In genomic region chr17:45242015-45242414, GRCh38 we compare ENCODE assay signal across 1 cellular context.
TF ChIP-seq lines count a peak whose summit lies in the region.

No MANE protein-coding gene starts in this region.

TF ChIP-seq in HepG2, 621 proteins besides CTCF, POLR2A, EP300 and RAD21:
- TF ChIP-seq HNF1A (IDR thresholded peaks at IDR 0.05; ENCODE audit: low read depth) (no peak), HNF1A (CRISPR knock-in tag; IDR thresholded peaks at IDR 0.05; ENCODE audit: borderline replicate concordance) (no peak), ZNF30 (CRISPR knock-in tag; IDR thresholded peaks at IDR 0.05) (no peak), ZNF407 (CRISPR knock-in tag; IDR thresholded peaks at IDR 0.05; ENCODE audit: not compliant biosample characterization) (no peak), MYNN (CRISPR knock-in tag; IDR thresholded peaks at IDR 0.05; ENCODE audit: low read depth) (no peak), NAIF1 (CRISPR knock-in tag; IDR thresholded peaks at IDR 0.05; ENCODE audit: borderline replicate concordance) (no peak), KDM5A (IDR thresholded peaks at IDR 0.05; ENCODE audit: borderline replicate concordance, low read length) (no peak), KMT2A (CRISPR knock-in tag; IDR thresholded peaks at IDR 0.05) (no peak), PRMT3 (CRISPR knock-in tag; IDR thresholded peaks at IDR 0.05; ENCODE audit: borderline replicate concordance, low read depth) (no peak), ASH2L (IDR thresholded peaks at IDR 0.05; ENCODE audit: insufficient read length, low read depth, low read length) (no peak), NFYB (CRISPR knock-in tag; IDR thresholded peaks at IDR 0.05) (no peak), MED8 (CRISPR knock-in tag; IDR thresholded peaks at IDR 0.05; ENCODE audit: insufficient replicate concordance) (no peak), ZSCAN29 (CRISPR knock-in tag; conservative IDR thresholded peaks at IDR 0.05) (no peak), ZMYM4 (CRISPR knock-in tag; IDR thresholded peaks at IDR 0.05) (no peak), ZNF496 (CRISPR knock-in tag; IDR thresholded peaks at IDR 0.05; ENCODE audit: insufficient replicate concordance) (no peak)
- TF ChIP-seq, protein P1, sequence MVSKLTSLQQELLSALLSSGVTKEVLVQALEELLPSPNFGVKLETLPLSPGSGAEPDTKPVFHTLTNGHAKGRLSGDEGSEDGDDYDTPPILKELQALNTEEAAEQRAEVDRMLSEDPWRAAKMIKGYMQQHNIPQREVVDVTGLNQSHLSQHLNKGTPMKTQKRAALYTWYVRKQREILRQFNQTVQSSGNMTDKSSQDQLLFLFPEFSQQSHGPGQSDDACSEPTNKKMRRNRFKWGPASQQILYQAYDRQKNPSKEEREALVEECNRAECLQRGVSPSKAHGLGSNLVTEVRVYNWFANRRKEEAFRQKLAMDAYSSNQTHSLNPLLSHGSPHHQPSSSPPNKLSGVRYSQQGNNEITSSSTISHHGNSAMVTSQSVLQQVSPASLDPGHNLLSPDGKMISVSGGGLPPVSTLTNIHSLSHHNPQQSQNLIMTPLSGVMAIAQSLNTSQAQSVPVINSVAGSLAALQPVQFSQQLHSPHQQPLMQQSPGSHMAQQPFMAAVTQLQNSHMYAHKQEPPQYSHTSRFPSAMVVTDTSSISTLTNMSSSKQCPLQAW (CRISPR knock-in tag; IDR thresholded peaks at IDR 0.05), result no peak
- TF ChIP-seq, protein P2, sequence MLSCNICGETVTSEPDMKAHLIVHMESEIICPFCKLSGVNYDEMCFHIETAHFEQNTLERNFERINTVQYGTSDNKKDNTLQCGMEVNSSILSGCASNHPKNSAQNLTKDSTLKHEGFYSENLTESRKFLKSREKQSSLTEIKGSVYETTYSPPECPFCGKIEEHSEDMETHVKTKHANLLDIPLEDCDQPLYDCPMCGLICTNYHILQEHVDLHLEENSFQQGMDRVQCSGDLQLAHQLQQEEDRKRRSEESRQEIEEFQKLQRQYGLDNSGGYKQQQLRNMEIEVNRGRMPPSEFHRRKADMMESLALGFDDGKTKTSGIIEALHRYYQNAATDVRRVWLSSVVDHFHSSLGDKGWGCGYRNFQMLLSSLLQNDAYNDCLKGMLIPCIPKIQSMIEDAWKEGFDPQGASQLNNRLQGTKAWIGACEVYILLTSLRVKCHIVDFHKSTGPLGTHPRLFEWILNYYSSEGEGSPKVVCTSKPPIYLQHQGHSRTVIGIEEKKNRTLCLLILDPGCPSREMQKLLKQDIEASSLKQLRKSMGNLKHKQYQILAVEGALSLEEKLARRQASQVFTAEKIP (CRISPR knock-in tag; IDR thresholded peaks at IDR 0.05; ENCODE audit: borderline replicate concordance), result no peak
- TF ChIP-seq, protein P3, sequence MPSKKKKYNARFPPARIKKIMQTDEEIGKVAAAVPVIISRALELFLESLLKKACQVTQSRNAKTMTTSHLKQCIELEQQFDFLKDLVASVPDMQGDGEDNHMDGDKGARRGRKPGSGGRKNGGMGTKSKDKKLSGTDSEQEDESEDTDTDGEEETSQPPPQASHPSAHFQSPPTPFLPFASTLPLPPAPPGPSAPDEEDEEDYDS (CRISPR knock-in tag; IDR thresholded peaks at IDR 0.05), result no peak
- TF ChIP-seq, protein P4, sequence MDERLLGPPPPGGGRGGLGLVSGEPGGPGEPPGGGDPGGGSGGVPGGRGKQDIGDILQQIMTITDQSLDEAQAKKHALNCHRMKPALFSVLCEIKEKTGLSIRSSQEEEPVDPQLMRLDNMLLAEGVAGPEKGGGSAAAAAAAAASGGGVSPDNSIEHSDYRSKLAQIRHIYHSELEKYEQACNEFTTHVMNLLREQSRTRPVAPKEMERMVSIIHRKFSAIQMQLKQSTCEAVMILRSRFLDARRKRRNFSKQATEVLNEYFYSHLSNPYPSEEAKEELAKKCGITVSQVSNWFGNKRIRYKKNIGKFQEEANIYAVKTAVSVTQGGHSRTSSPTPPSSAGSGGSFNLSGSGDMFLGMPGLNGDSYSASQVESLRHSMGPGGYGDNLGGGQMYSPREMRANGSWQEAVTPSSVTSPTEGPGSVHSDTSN (CRISPR knock-in tag; IDR thresholded peaks at IDR 0.05), result no peak
